1 cellular context compared by ENCODE assay signal in genomic region chr12:49697808-49698207, GRCh38.
TF ChIP-seq lines count a peak whose summit lies in the region.

No MANE protein-coding gene starts in this region.

TF ChIP-seq in WTC11, 78 proteins besides CTCF, POLR2A, EP300 and RAD21 (continued from another document):
- TF ChIP-seq ATF2 (CRISPR knock-in tag; IDR thresholded peaks at IDR 0.05; ENCODE audit: borderline replicate concordance, low read depth) = no peak
- TF ChIP-seq, protein P1, sequence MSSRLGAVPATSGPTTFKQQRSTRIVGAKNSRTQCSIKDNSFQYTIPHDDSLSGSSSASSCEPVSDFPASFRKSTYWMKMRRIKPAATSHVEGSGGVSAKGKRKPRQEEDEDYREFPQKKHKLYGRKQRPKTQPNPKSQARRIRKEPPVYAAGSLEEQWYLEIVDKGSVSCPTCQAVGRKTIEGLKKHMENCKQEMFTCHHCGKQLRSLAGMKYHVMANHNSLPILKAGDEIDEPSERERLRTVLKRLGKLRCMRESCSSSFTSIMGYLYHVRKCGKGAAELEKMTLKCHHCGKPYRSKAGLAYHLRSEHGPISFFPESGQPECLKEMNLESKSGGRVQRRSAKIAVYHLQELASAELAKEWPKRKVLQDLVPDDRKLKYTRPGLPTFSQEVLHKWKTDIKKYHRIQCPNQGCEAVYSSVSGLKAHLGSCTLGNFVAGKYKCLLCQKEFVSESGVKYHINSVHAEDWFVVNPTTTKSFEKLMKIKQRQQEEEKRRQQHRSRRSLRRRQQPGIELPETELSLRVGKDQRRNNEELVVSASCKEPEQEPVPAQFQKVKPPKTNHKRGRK (CRISPR knock-in tag; IDR thresholded peaks at IDR 0.05; ENCODE audit: borderline replicate concordance) = no peak
- TF ChIP-seq NR3C1 (CRISPR knock-in tag; conservative IDR thresholded peaks at IDR 0.05; ENCODE audit: low read depth) = no peak
- TF ChIP-seq CREM (CRISPR knock-in tag; IDR thresholded peaks at IDR 0.05) = no peak
- TF ChIP-seq, protein P2, sequence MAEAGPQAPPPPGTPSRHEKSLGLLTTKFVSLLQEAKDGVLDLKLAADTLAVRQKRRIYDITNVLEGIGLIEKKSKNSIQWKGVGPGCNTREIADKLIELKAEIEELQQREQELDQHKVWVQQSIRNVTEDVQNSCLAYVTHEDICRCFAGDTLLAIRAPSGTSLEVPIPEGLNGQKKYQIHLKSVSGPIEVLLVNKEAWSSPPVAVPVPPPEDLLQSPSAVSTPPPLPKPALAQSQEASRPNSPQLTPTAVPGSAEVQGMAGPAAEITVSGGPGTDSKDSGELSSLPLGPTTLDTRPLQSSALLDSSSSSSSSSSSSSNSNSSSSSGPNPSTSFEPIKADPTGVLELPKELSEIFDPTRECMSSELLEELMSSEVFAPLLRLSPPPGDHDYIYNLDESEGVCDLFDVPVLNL (CRISPR knock-in tag; IDR thresholded peaks at IDR 0.05; ENCODE audit: borderline replicate concordance, low read depth) = no peak
- TF ChIP-seq JUN (CRISPR knock-in tag; IDR thresholded peaks at IDR 0.05) = no peak
- TF ChIP-seq ESRRA (CRISPR knock-in tag; IDR thresholded peaks at IDR 0.05; ENCODE audit: borderline replicate concordance) = no peak
- TF ChIP-seq HMGA2 (CRISPR knock-in tag; IDR thresholded peaks at IDR 0.05) = no peak
